In genomic region chr4:15001825-15002658, GRCh38 we compare ENCODE assay signal across 8 cellular contexts. TPM values are rescaled to one million over a fixed set of nuclear protein-coding genes. Genes with fewer than 3 reads are reported as not detected.
DNase-seq lines count a peak whose midpoint lies in the region; ATAC-seq and TF ChIP-seq lines count a peak whose summit lies in the region.

TSS of gene CPEB2 (plus strand) at chr4:15002481. CDS start at chr4:15002674, 193 bp downstream.

- peak within 1 kb of the TSS; percentile 98 to 100 (median 100) for H3K27ac ChIP-seq in heart left ventricle
- peak within 1 kb of the TSS; percentile 99 to 100 (median 100) for H3K27ac ChIP-seq in upper lobe of left lung

- no peak for TF ChIP-seq CTCF in GM12875 (IDR thresholded peaks at IDR 0.05; ENCODE audit: borderline replicate concordance, insufficient read depth, low read depth, low read length)
- TF ChIP-seq CTCF in heart left ventricle (IDR thresholded peaks at IDR 0.05) = no peak
- peak in 4 of 6 experiments; percentile 21 to 35 (median 33) for TF ChIP-seq CTCF in upper lobe of left lung (IDR thresholded peaks at IDR 0.05)

- peak; percentile 92 for DNase-seq in NCI-H1048 (lab: John Stamatoyannopoulos, UW)
- peak; percentile 91 for DNase-seq in amniotic epithelial cell (ENCODE audit: low read depth)
- peak; percentile 95 to 98 (median 96) for DNase-seq in heart left ventricle
- peak; percentile 99 for DNase-seq in posterior vena cava (ENCODE audit: low spot score)
- peak; percentile 95 to 99 for DNase-seq in upper lobe of left lung

- H3K4me3 ChIP-seq in GM12875 (ENCODE audit: low read depth, low read length) (peak within 1 kb of the TSS; percentile 94), heart left ventricle (peak within 1 kb of the TSS; percentile 59 to 99 (median 92)), upper lobe of left lung (peak within 1 kb of the TSS; percentile 72 to 92 (median 92))

- H3K27me3 ChIP-seq in heart left ventricle = no peaks in the 10 kb centered on the region
- H3K27me3 ChIP-seq in upper lobe of left lung = no peaks in the 10 kb centered on the region

- whole genome bisulfite sequencing in heart left ventricle, 4 donors = 0% methylated on average over 8 to 106 of the region's 106 CpGs
- WGBS in upper lobe of left lung, 2 donors = 0% methylated on average over 3 to 42 of the region's 106 CpGs

- H3K4me1 ChIP-seq in heart left ventricle (peaks cover 0 to 27% (median 16%) of the 10 kb centered on the region in 12 donors), upper lobe of left lung (peaks cover 13 to 23% (median 17%) of the 10 kb centered on the region in 4 donors)

- peak; percentile 89 to 100 for TF ChIP-seq POLR2A in heart left ventricle (IDR thresholded peaks at IDR 0.05)
- TF ChIP-seq POLR2A in upper lobe of left lung (IDR thresholded peaks at IDR 0.05) = peak; percentile 96 to 100 (median 99)

- ATAC-seq in HG02588 (IDR thresholded peaks at IDR 0.05; ENCODE audit: unreplicated experiment) (peak; percentile 58), heart left ventricle (peak; percentile 86 to 90 (median 87)), upper lobe of left lung (ENCODE audit: low FRiP score in 2 of 2) (peak; percentile 92 to 95)

- H3K9me3 ChIP-seq in heart left ventricle = peaks cover 0 to 5% (median 0%) of the 10 kb centered on the region in 12 donors
- no peaks in the 10 kb centered on the region for H3K9me3 ChIP-seq in upper lobe of left lung

- intact Hi-C loops in T-helper 1 cell treated with Interleukin-12 subunit alpha and Interleukin-12 subunit beta and Interleukin-4 antibody, amounts not matched to agents 30 ng/mL and 1 ng/mL, for 36 hours (cut with micrococcal nuclease) = loop anchor here (1.0 to 10.0 kb wide), 13 partner anchors 77 to 1518 kb away; partner anchors contain the start of genes CD38, FAM200B, FBXL5 and RAB28
- intact Hi-C loops in heart left ventricle (cut with DNase I) (loop anchor here in 8 of 10 donors (2.0 to 10.0 kb wide), 13 partner anchors 85 to 653 kb away; partner anchors contain the start of genes CC2D2A (in 1 of the 8) and FBXL5 (in 1 of the 8)), posterior vena cava (cut with DNase I) (loop anchor here (5.0 to 10.0 kb wide), 2 partner anchors 145 to 167 kb away; no protein-coding TSS in a partner anchor)

- peak in 2 of 4 donors; percentile 64 to 70 for TF ChIP-seq EP300 in upper lobe of left lung (IDR thresholded peaks at IDR 0.05)

- peaks cover 0 to 1% (median 0%) of the 10 kb centered on the region in 9 donors for H3K36me3 ChIP-seq in heart left ventricle
- H3K36me3 ChIP-seq in upper lobe of left lung = no peaks in the 10 kb centered on the region

RNA-seq across cellular contexts. Expression of gene CPEB2, which starts in this region (rescaled TPM):
- 19.9 and 20.5 TPM in 2 replicates for total RNA-seq in T-helper 1 cell treated with Interleukin-12 subunit alpha and Interleukin-12 subunit beta and Interleukin-4 antibody, amounts not matched to agents 30 ng/mL and 1 ng/mL, for 36 hours
- total RNA-seq in heart left ventricle = 10 to 100 TPM; 11.5 to 26.1 (median 20.3) TPM
- polyA plus RNA-seq in heart left ventricle = 1 to 10 TPM; 4.2 to 4.4 TPM
- total RNA-seq in posterior vena cava = 10 to 100 TPM; 31.6 to 45.8 TPM
- total RNA-seq in upper lobe of left lung = 10 to 100 TPM in 5 of 6 donors, 1 to 10 TPM in 1; 9.3 to 44.6 (median 22.9) TPM

Comparison
In these comparisons a context has a peak if more than half of its experiments do, and no peak if none do; other contexts are left out.
1. Peak in every context shown above with its lines: DNase-seq, ATAC-seq, H3K4me3 ChIP-seq and H3K27ac ChIP-seq.
2. CTCF ChIP-seq: peak in upper lobe of left lung (4 of 6); none in GM12875 (single experiment) and heart left ventricle (0 of 12).